24 cellular contexts compared by ENCODE assay signal in the genomic region with DNA sequence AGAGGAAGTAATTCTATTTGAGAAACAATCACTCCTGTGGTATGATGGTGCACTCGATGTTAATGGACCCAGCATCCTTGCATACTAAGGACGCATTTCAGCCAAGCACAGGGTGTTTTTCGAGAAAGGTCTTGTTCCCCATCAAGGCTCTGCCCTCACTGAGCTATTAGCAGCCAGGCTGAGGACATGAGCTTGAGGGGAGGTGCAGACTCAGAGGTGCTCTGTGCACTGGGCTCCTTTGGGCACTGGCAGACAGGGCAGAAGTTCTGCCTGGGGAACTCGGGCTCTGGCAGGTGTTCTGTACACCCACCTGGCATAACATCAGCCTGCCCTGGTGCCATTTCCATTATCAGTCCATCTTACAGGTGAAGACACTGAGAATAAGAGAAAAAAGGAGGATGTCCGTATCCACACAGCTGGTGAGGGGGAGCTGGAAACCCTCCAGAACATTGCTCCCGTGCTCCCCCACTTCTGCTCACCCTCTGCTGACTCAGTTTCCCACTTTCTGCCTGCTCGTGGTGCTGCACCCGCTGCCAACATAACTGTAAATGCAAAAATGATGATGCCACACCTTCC.
"Had no signal": no experiment of that assay in that cellular context is flagged by ENCODE, and none has a peak within 500 bp of the region (broad histone marks: within the 10 kb centered on the region; RNA-seq: fewer than 3 reads in every experiment).

No MANE protein-coding gene starts in this region.

- H3K4me1 Mint-ChIP-seq: stimulated activated memory B cell treated with anti-CD40 and anti-IgM and Interleukin-4, amounts not matched to agents 10 μg/mL and 1 μg/mL and 100 μg/mL, for 72 hours had no signal

- H3K4me3 Mint-ChIP-seq: activated CD4-positive, alpha-beta T cell treated with anti-CD3 and anti-CD28 coated beads, Interleukin-2, amount 10 ng/mL, durations not matched to agents 24 days and 14 days; activated CD8-positive, alpha-beta T cell treated with anti-CD3 and anti-CD28 coated beads for 36 hours; activated naive CD4-positive, alpha-beta T cell treated with anti-CD3 and anti-CD28 coated beads, Interleukin-2, amount 50 U/mL, for 24 hours; activated naive CD8-positive, alpha-beta T cell treated with anti-CD3 and anti-CD28 coated beads, Interleukin-2, amount 50 U/mL, for 24 hours; activated T-helper 17 cell treated with anti-CD3 and anti-CD28 coated beads, Interleukin-2, amount 50 U/mL, for 72 hours; nephron; stimulated activated memory B cell treated with anti-CD40 and anti-IgM and Interleukin-4, amounts not matched to agents 10 μg/mL and 1 μg/mL and 100 μg/mL, for 72 hours; stimulated activated naive CD8-positive, alpha-beta T cell treated with anti-CD3 and anti-CD28 coated beads, Interleukin-15, amount 100 ng/mL, for 72 hours had no signal

- H3K4me3 ChIP-seq: heart left ventricle, left lung, ovary, tibial artery had no signal

- H3K27ac ChIP-seq: heart left ventricle, left lung, ovary, tibial artery, VCaP had no signal

- H3K27me3 ChIP-seq: heart left ventricle, left lung, ovary had no signal

- H3K36me3 Mint-ChIP-seq: activated naive CD4-positive, alpha-beta T cell treated with anti-CD3 and anti-CD28 coated beads, Interleukin-2, amount 50 U/mL, for 24 hours; stimulated activated memory B cell treated with anti-CD40 and anti-IgM and Interleukin-4, amounts not matched to agents 10 μg/mL and 1 μg/mL and 100 μg/mL, for 72 hours had no signal

- H3K27me3 Mint-ChIP-seq: activated CD4-positive, alpha-beta T cell treated with anti-CD3 and anti-CD28 coated beads, Interleukin-2, amount 10 ng/mL, durations not matched to agents 24 days and 14 days; activated CD8-positive, alpha-beta T cell treated with anti-CD3 and anti-CD28 coated beads for 36 hours; activated naive CD4-positive, alpha-beta T cell treated with anti-CD3 and anti-CD28 coated beads, Interleukin-2, amount 50 U/mL, for 24 hours; activated naive CD8-positive, alpha-beta T cell treated with anti-CD3 and anti-CD28 coated beads, Interleukin-2, amount 50 U/mL, for 24 hours; activated T-helper 17 cell treated with anti-CD3 and anti-CD28 coated beads, Interleukin-2, amount 50 U/mL, for 72 hours; stimulated activated naive CD8-positive, alpha-beta T cell treated with anti-CD3 and anti-CD28 coated beads, Interleukin-15, amount 100 ng/mL, for 72 hours had no signal

- H3K9me3 ChIP-seq: heart left ventricle, left lung, ovary, tibial artery had no signal

- DNase-seq: activated CD4-positive, alpha-beta T cell treated with anti-CD3 and anti-CD28 coated beads, Interleukin-2, amount 10 ng/mL, durations not matched to agents 24 days and 14 days; activated CD8-positive, alpha-beta T cell treated with anti-CD3 and anti-CD28 coated beads for 36 hours; activated naive CD8-positive, alpha-beta T cell treated with anti-CD3 and anti-CD28 coated beads, Interleukin-2, amount 50 U/mL, for 24 hours; activated T-cell treated with anti-CD3 and anti-CD28 coated beads, Interleukin-2, amount 50 U/mL, for 1 hour; amygdala; caudate nucleus; foreskin fibroblast; hypothalamus; kidney glomerular epithelial cell; small intestine; stimulated activated CD4-positive, alpha-beta T cell treated with anti-CD3 and anti-CD28 coated beads, Interleukin-4, amount 100 ng/mL, for 24 hours; stimulated activated naive CD8-positive, alpha-beta T cell treated with anti-CD3 and anti-CD28 coated beads, Interleukin-15, amount 100 ng/mL, for 72 hours had no signal

- ATAC-seq: activated CD4-positive, CD25-positive, alpha-beta regulatory T cell treated with anti-CD3 and anti-CD28 coated beads, Interleukin-2, amount 50 U/mL, for 24 hours; activated CD8-positive, alpha-beta T cell treated with anti-CD3 and anti-CD28 coated beads for 36 hours; activated naive CD8-positive, alpha-beta T cell treated with anti-CD3 and anti-CD28 coated beads, Interleukin-2, amount 50 U/mL, for 24 hours; activated T-helper 17 cell treated with anti-CD3 and anti-CD28 coated beads, Interleukin-2, amount 50 U/mL, for 72 hours; heart left ventricle; left lung; sciatic nerve; stimulated activated memory B cell treated with anti-CD40 and anti-IgM and Interleukin-4, amounts not matched to agents 10 μg/mL and 1 μg/mL and 100 μg/mL, for 72 hours; stimulated activated naive CD8-positive, alpha-beta T cell treated with anti-CD3 and anti-CD28 coated beads, Interleukin-15, amount 100 ng/mL, for 72 hours had no signal

- H3K4me1 ChIP-seq: heart left ventricle, left lung, tibial artery had no signal

- H3K36me3 ChIP-seq: heart left ventricle, left lung, ovary, tibial artery had no signal

- H3K9me3 Mint-ChIP-seq: activated CD4-positive, alpha-beta T cell treated with anti-CD3 and anti-CD28 coated beads, Interleukin-2, amount 10 ng/mL, durations not matched to agents 24 days and 14 days; activated CD8-positive, alpha-beta T cell treated with anti-CD3 and anti-CD28 coated beads for 36 hours; activated naive CD4-positive, alpha-beta T cell treated with anti-CD3 and anti-CD28 coated beads, Interleukin-2, amount 50 U/mL, for 24 hours; activated naive CD8-positive, alpha-beta T cell treated with anti-CD3 and anti-CD28 coated beads, Interleukin-2, amount 50 U/mL, for 24 hours; activated T-helper 17 cell treated with anti-CD3 and anti-CD28 coated beads, Interleukin-2, amount 50 U/mL, for 72 hours; nephron; stimulated activated memory B cell treated with anti-CD40 and anti-IgM and Interleukin-4, amounts not matched to agents 10 μg/mL and 1 μg/mL and 100 μg/mL, for 72 hours; stimulated activated naive CD8-positive, alpha-beta T cell treated with anti-CD3 and anti-CD28 coated beads, Interleukin-15, amount 100 ng/mL, for 72 hours had no signal

- H3K27ac Mint-ChIP-seq: activated CD4-positive, alpha-beta T cell treated with anti-CD3 and anti-CD28 coated beads, Interleukin-2, amount 10 ng/mL, durations not matched to agents 24 days and 14 days; activated CD8-positive, alpha-beta T cell treated with anti-CD3 and anti-CD28 coated beads for 36 hours; activated naive CD4-positive, alpha-beta T cell treated with anti-CD3 and anti-CD28 coated beads, Interleukin-2, amount 50 U/mL, for 24 hours; activated naive CD8-positive, alpha-beta T cell treated with anti-CD3 and anti-CD28 coated beads, Interleukin-2, amount 50 U/mL, for 24 hours; activated T-helper 17 cell treated with anti-CD3 and anti-CD28 coated beads, Interleukin-2, amount 50 U/mL, for 72 hours; nephron; progenitor cell of endocrine pancreas; stimulated activated memory B cell treated with anti-CD40 and anti-IgM and Interleukin-4, amounts not matched to agents 10 μg/mL and 1 μg/mL and 100 μg/mL, for 72 hours had no signal
